ENCODE assay signal across 5 cellular contexts in the genomic region with DNA sequence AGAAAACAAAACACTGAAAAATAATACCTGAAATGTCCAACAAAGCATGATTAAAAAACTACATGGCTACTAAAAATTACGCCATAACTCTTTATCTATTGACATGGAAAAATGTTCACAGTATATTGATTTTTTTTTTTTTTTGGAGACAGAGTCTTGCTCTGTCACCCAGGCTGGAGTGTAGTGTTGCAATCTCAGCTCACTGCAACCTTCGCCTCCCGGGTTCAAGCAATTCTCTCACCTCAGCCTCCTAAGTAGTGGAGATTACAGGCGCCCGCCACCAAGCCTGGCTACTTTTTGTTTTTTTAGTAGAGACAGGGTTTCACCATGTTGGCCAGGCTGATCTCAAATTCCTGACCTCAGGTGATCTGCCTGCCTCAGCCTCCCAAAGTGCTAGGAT.
A peak's percentile ranks its signal among the peaks of the same experiment; 100 is the strongest.
DNase-seq lines count a peak whose midpoint lies in the region; ATAC-seq, FAIRE-seq and TF ChIP-seq lines count a peak whose summit lies in the region.
"Not testable (repeated sequence)": the region's sequence is repeated elsewhere in the genome, so short reads cannot be mapped to it uniquely, and the experiment has no call there.

No MANE protein-coding gene starts in this region.

- not testable (repeated sequence) for H3K4me3 ChIP-seq in HepG2 (replicated peaks in 1 of 3; ENCODE audit: insufficient read depth in 1 of 3, low read depth in 2 of 3, low read length in 3 of 3); right lobe of liver; pancreas

- H3K4me1 ChIP-seq in HepG2 (ENCODE audit: insufficient read depth, low read length), result peaks cover 90% of the 10 kb centered on the region
- H3K4me1 ChIP-seq in right lobe of liver, result peaks cover 0 to 38% (median 11%) of the 10 kb centered on the region in 4 donors
- peaks cover 0 to 29% (median 0%) of the 10 kb centered on the region in 3 donors for H3K4me1 ChIP-seq in pancreas

- peak in 1 of 2 experiments; percentile 52; a peak in 1 of 4 replicates for TF ChIP-seq EP300 in HepG2 (IDR thresholded peaks at IDR 0.05; ENCODE audit: low read depth in 2 of 2, low read length in 2 of 2)
- TF ChIP-seq EP300 in HepG2 (CRISPR knock-in tag; IDR thresholded peaks at IDR 0.05; ENCODE audit: borderline replicate concordance), result not testable (repeated sequence)

- not testable (repeated sequence) for TF ChIP-seq CTCF in WTC11 (IDR thresholded peaks at IDR 0.05); HepG2 (CRISPR knock-in tag; IDR thresholded peaks at IDR 0.05); right lobe of liver (IDR thresholded peaks at IDR 0.05); pancreas (IDR thresholded peaks at IDR 0.05)

- not testable (repeated sequence) for H2AFZ ChIP-seq in HepG2 (ENCODE audit: low read length)

- not testable (repeated sequence) for TF ChIP-seq RAD21 in HepG2 (CRISPR knock-in tag; IDR thresholded peaks at IDR 0.05)

- not testable (repeated sequence) for H3K79me2 ChIP-seq in HepG2 (ENCODE audit: insufficient read depth, low read length)

- DNase-seq in WTC11 (ENCODE audit: low spot score), result not testable (repeated sequence)
- DNase-seq in dedifferentiated amniotic fluid mesenchymal stem cell (ENCODE audit: extremely low spot score), result peak; percentile 8
- DNase-seq in HepG2 (ENCODE audit: low spot score), result peak; percentile 36
- peak; percentile 47 to 81 (median 79) for DNase-seq in right lobe of liver
- DNase-seq in pancreas, result peak in 1 of 6 donors; percentile 30

- H3K9me3 Mint-ChIP-seq in WTC11, result not testable (repeated sequence)

- H3K27ac ChIP-seq in HepG2 (ENCODE audit: extremely low read length, insufficient read depth, low read length), result peak overlapping the region; percentile 22
- H3K27ac ChIP-seq in right lobe of liver, result peak overlapping the region; percentile 43 to 73 (median 66)
- H3K27ac ChIP-seq in pancreas, result peak overlapping the region in 2 of 4 donors; percentile 61 to 76

- H3K9ac ChIP-seq in HepG2 (ENCODE audit: insufficient read depth, low read depth, low read length), result not testable (repeated sequence)

- H4K20me1 ChIP-seq in HepG2 (ENCODE audit: insufficient read depth, low read length), result not testable (repeated sequence)

- not testable (repeated sequence) for TF ChIP-seq POLR2A in HepG2 (IDR thresholded peaks at IDR 0.05; ENCODE audit: insufficient read depth in 1 of 2, low read depth in 2 of 2, low read length in 2 of 2); right lobe of liver (IDR thresholded peaks at IDR 0.05)

- not testable (repeated sequence) for BruUV-seq in HepG2 (replicated peaks; lab: Mats Ljungman, UMichigan)

- WGBS in HepG2 (ENCODE audit: low lambda C conversion rate), result 40% methylated on average over 5 of the region's 5 CpGs
- WGBS in right lobe of liver (ENCODE audit: insufficient coverage, low coverage, low lambda C conversion rate, missing lambda C conversion rate), result 38% methylated on average over 5 of the region's 5 CpGs
- WGBS in pancreas, 2 donors, result 37 to 38% methylated on average over 5 of the region's 5 CpGs

- not testable (repeated sequence) for H3K36me3 ChIP-seq in HepG2 (replicated peaks in 1 of 2; ENCODE audit: control insufficient read depth in 1 of 2, insufficient read depth in 2 of 2, low read length in 2 of 2); right lobe of liver; pancreas

- not testable (repeated sequence) for ATAC-seq in WTC11, HepG2
- ATAC-seq in right lobe of liver (peak; percentile 21 to 60 (median 38)), pancreas (peak; percentile 13 to 29 (median 20))

- H3K36me3 Mint-ChIP-seq in WTC11, result not testable (repeated sequence)

- CTCF ChIA-PET in WTC11 (lab: Charles Lee); HepG2 (lab: Yijun Ruan, JAX; ENCODE audit: low intra/inter-chr PET ratio, low total read pairs): not testable (repeated sequence)

- H3K27ac Mint-ChIP-seq in WTC11, result not testable (repeated sequence)

- in situ Hi-C loops in HepG2 (cut with HindIII; ENCODE audit: extremely low pct_ligation_motif_present, low pct_unique_long_range_greater_than_20kb), result not testable (repeated sequence)

- intact Hi-C loops in HepG2 (cut with micrococcal nuclease; ENCODE audit: unreplicated experiment); right lobe of liver (cut with DNase I); pancreas (cut with DNase I): not testable (repeated sequence)

- not testable (repeated sequence) for H3K4me3 Mint-ChIP-seq in WTC11

- not testable (repeated sequence) for H3K9me3 ChIP-seq in HepG2 (ENCODE audit: low read length); right lobe of liver; pancreas

- H3K4me1 Mint-ChIP-seq in WTC11, result not testable (repeated sequence)

- POLR2A ChIA-PET in WTC11 (lab: Charles Lee); HepG2 (lab: Yijun Ruan, JAX): not testable (repeated sequence)

- H3K27me3 ChIP-seq in HepG2 (ENCODE audit: control insufficient read depth in 1 of 2, insufficient read depth in 2 of 2, low read length in 2 of 2); right lobe of liver; pancreas: not testable (repeated sequence)

- H3K4me2 ChIP-seq in HepG2 (ENCODE audit: low read depth, low read length), result not testable (repeated sequence)

- not testable (repeated sequence) for FAIRE-seq in HepG2 (lab: Jason Lieb, UNC); pancreas (lab: Jason Lieb, UNC)

- not testable (repeated sequence) for H3K27me3 Mint-ChIP-seq in WTC11 (ENCODE audit: low read depth)

TF ChIP-seq in WTC11, 78 proteins besides CTCF, POLR2A, EP300 and RAD21:
- TF ChIP-seq GABPB1 (CRISPR knock-in tag; IDR thresholded peaks at IDR 0.05), result 0 out of 2 replicates have a peak, but pooled peaks have one; percentile 32
TF ChIP-seq in WTC11: peak in this region for 1; not testable (repeated sequence) for 77.

TF ChIP-seq in HepG2, 621 proteins besides CTCF, POLR2A, EP300 and RAD21 (continues in another document):
- peak; percentile 71 for TF ChIP-seq ZMYM3 (CRISPR knock-in tag; IDR thresholded peaks at IDR 0.05)
- peak; percentile 52; the same call in 1 of the 2 replicates for TF ChIP-seq CREM (IDR thresholded peaks at IDR 0.05)
- not testable (repeated sequence) for TF ChIP-seq CREM, NR2F6 (CRISPR knock-in tag; IDR thresholded peaks at IDR 0.05)
- TF ChIP-seq, protein P1, sequence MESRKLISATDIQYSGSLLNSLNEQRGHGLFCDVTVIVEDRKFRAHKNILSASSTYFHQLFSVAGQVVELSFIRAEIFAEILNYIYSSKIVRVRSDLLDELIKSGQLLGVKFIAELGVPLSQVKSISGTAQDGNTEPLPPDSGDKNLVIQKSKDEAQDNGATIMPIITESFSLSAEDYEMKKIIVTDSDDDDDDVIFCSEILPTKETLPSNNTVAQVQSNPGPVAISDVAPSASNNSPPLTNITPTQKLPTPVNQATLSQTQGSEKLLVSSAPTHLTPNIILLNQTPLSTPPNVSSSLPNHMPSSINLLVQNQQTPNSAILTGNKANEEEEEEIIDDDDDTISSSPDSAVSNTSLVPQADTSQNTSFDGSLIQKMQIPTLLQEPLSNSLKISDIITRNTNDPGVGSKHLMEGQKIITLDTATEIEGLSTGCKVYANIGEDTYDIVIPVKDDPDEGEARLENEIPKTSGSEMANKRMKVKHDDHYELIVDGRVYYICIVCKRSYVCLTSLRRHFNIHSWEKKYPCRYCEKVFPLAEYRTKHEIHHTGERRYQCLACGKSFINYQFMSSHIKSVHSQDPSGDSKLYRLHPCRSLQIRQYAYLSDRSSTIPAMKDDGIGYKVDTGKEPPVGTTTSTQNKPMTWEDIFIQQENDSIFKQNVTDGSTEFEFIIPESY (CRISPR knock-in tag; IDR thresholded peaks at IDR 0.05), result peak; percentile 72
- peak; percentile 38; the same call in 1 of the 2 replicates for TF ChIP-seq NR2F6 (IDR thresholded peaks at IDR 0.05)
- TF ChIP-seq GFI1 (CRISPR knock-in tag; IDR thresholded peaks at IDR 0.05; ENCODE audit: borderline replicate concordance), result peak; percentile 81
- TF ChIP-seq, protein P2, sequence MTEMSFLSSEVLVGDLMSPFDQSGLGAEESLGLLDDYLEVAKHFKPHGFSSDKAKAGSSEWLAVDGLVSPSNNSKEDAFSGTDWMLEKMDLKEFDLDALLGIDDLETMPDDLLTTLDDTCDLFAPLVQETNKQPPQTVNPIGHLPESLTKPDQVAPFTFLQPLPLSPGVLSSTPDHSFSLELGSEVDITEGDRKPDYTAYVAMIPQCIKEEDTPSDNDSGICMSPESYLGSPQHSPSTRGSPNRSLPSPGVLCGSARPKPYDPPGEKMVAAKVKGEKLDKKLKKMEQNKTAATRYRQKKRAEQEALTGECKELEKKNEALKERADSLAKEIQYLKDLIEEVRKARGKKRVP (CRISPR knock-in tag; IDR thresholded peaks at IDR 0.05), result 0 out of 4 replicates have a peak, but pooled peaks of 1 of the 2 experiments have one; percentile 13
- peak; percentile 28; the same call in 1 of the 2 replicates for TF ChIP-seq FOXA3 (CRISPR knock-in tag; IDR thresholded peaks at IDR 0.05)
- peak; percentile 51; the same call in 1 of the 2 replicates for TF ChIP-seq FOSL2 (CRISPR knock-in tag; IDR thresholded peaks at IDR 0.05)
- TF ChIP-seq SOX5 (CRISPR knock-in tag; IDR thresholded peaks at IDR 0.05; ENCODE audit: borderline replicate concordance), result peak; percentile 14; the same call in 1 of the 2 replicates
- TF ChIP-seq, protein P3, sequence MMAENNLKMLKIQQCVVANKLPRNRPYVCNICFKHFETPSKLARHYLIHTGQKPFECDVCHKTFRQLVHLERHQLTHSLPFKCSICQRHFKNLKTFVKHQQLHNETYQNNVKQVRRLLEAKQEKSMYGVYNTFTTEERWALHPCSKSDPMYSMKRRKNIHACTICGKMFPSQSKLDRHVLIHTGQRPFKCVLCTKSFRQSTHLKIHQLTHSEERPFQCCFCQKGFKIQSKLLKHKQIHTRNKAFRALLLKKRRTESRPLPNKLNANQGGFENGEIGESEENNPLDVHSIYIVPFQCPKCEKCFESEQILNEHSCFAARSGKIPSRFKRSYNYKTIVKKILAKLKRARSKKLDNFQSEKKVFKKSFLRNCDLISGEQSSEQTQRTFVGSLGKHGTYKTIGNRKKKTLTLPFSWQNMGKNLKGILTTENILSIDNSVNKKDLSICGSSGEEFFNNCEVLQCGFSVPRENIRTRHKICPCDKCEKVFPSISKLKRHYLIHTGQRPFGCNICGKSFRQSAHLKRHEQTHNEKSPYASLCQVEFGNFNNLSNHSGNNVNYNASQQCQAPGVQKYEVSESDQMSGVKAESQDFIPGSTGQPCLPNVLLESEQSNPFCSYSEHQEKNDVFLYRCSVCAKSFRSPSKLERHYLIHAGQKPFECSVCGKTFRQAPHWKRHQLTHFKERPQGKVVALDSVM (CRISPR knock-in tag; IDR thresholded peaks at IDR 0.05), result peak; percentile 44; the same call in 1 of the 2 replicates
- TF ChIP-seq GATAD2A (CRISPR knock-in tag; IDR thresholded peaks at IDR 0.05), result peak; percentile 84
